8 cellular contexts compared by ENCODE assay signal in the genomic region with DNA sequence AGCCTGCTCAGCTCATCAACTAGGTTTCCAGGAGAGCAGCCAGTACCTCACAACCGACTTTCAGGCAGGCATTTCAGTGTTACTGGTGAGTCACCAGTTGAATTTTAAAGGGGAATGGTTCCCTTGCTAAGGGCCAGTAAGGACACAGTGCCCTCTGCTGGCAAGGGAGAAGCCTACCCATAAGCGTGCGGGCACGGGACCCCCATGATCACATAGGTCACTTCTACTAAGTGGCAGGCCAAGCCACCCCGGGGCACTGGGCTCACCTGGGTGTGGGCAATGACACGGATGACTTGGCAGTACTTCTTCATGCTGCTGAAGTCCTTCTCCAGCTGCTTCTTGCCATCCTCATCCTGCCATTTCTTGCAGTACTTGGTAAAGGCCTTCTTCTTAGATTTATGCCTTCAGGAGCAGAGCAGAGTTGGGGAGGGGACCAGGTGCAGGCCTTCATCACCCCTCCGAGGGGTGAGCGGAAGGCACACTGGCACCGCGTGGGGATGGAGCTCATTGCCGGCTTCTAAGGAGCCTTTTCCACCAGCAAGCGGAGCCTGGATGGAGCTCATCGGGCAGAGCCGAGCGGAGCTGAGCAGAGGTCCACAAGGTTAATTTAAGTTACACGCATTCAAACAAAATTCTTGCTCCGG. TPM values are rescaled to one million over a fixed set of nuclear protein-coding genes. Genes with fewer than 3 reads are reported as not detected.
A peak's percentile ranks its signal among the peaks of the same experiment; 100 is the strongest.
DNase-seq lines count a peak whose midpoint lies in the region; ATAC-seq and TF ChIP-seq lines count a peak whose summit lies in the region.

No MANE protein-coding gene starts in this region.

- H3K4me1 ChIP-seq in GM23248 (ENCODE audit: insufficient read depth) (peaks cover 23% of the 10 kb centered on the region), endocrine pancreas (ENCODE audit: control insufficient read depth, insufficient read depth, low read length) (peaks cover 8% of the 10 kb centered on the region)

- H3K4me1 Mint-ChIP-seq in mesothelial cell of epicardium: peaks cover 35% of the 10 kb centered on the region

- peak overlapping the region; percentile 99 for H3K27ac Mint-ChIP-seq in mesothelial cell of epicardium

- H2AFZ ChIP-seq in GM23248: no peak overlapping the region

- H3K27me3 ChIP-seq in AG04450 (ENCODE audit: control insufficient read depth, insufficient read depth, low read length): no peaks in the 10 kb centered on the region
- H3K27me3 ChIP-seq in GM23248 (replicated peaks; ENCODE audit: insufficient read depth): no peaks in the 10 kb centered on the region
- H3K27me3 ChIP-seq in endocrine pancreas (ENCODE audit: control insufficient read depth, insufficient read depth, low read length): no peaks in the 10 kb centered on the region

- in situ Hi-C loops in GM23248 (cut with MboI): loop anchor here (25.0 kb wide), 1 partner anchor 304 kb away; the partner anchor contains the start of genes APOBEC3C and APOBEC3D

- H3K9me3 ChIP-seq in AG04450 (ENCODE audit: control insufficient read depth, insufficient read depth, low read length) (no peaks in the 10 kb centered on the region), GM23248 (ENCODE audit: low read depth) (no peaks in the 10 kb centered on the region), endocrine pancreas (ENCODE audit: control insufficient read depth, low read length) (no peaks in the 10 kb centered on the region)

- H3K4me3 Mint-ChIP-seq in mesothelial cell of epicardium: peak overlapping the region; percentile 100

- CTCF ChIA-PET in AG04450 (lab: Charles Lee): interaction anchor here (0.6 to 5.6 kb wide), 29 partner anchors 10 to 547 kb away, joined by 3 to 102 read pairs (median 4); partner anchors contain the start of gene CBX7

- DNase-seq in AG04450 (ENCODE audit: low read depth, low spot score) (peak; percentile 81), GM23248 (peak; percentile 95), NOMO-1 (lab: John Stamatoyannopoulos, UW; ENCODE audit: unreplicated experiment in 2 of 2) (peak; percentile 59 to 90), mesothelial cell of epicardium (ENCODE audit: low spot score in 2 of 2, unreplicated experiment in 2 of 2) (no peak)
- peak; percentile 53 to 67 for DNase-seq in activated CD8-positive, alpha-beta memory T cell treated with anti-CD3 and anti-CD28 coated beads for 4 hours (ENCODE audit: low read depth in 2 of 2)
- DNase-seq in stimulated activated CD8-positive, alpha-beta memory T cell treated with anti-CD3 and anti-CD28 coated beads, Interleukin-2, amount 100 ng/mL, for 1 hour (ENCODE audit: low read depth in 2 of 2): peak; percentile 54

- H3K4me2 ChIP-seq in GM23248 (ENCODE audit: unreplicated experiment): peak overlapping the region; percentile 97

- H3K27ac ChIP-seq in AG04450 (ENCODE audit: low read depth, low read length) (peak overlapping the region; percentile 11), GM23248 (peak overlapping the region; percentile 97)

- H4K20me1 ChIP-seq in GM23248 (ENCODE audit: insufficient read depth): peaks cover 41% of the 10 kb centered on the region

- H3K9me2 ChIP-seq in GM23248 (ENCODE audit: insufficient read depth): no peaks in the 10 kb centered on the region

- H3K36me3 ChIP-seq in GM23248 (ENCODE audit: low read depth) (peaks cover 62% of the 10 kb centered on the region), endocrine pancreas (ENCODE audit: control insufficient read depth, insufficient read depth, low read length) (peaks cover 24% of the 10 kb centered on the region)

- no peaks in the 10 kb centered on the region for H3K9me3 Mint-ChIP-seq in mesothelial cell of epicardium

- H3K79me2 ChIP-seq in GM23248 (ENCODE audit: insufficient read depth): peaks cover 63% of the 10 kb centered on the region

- POLR2A ChIA-PET in AG04450 (lab: Yijun Ruan, JAX): interaction anchor here (0.6 to 4.9 kb wide), 11 partner anchors 7 to 665 kb away, joined by 3 to 45 read pairs (median 3); partner anchors contain the start of gene ATF4

- whole genome bisulfite sequencing in GM23248 (ENCODE audit: low coverage in 1 of 2, low lambda C conversion rate in 2 of 2, missing lambda C conversion rate in 2 of 2), 2 experiments: 44 to 45% methylated on average over 17 of the region's 17 CpGs

- peaks cover 89% of the 10 kb centered on the region for H3F3A ChIP-seq in GM23248 (ENCODE audit: insufficient read depth)

- H3K4me3 ChIP-seq in AG04450 (ENCODE audit: low read depth, low read length): peak overlapping the region; percentile 87
- H3K4me3 ChIP-seq in GM23248: peak overlapping the region; percentile 99
- H3K4me3 ChIP-seq in endocrine pancreas (ENCODE audit: control insufficient read depth, insufficient read depth, low read length): peak overlapping the region; percentile 88

- H3K9ac ChIP-seq in GM23248 (peak overlapping the region; percentile 99), endocrine pancreas (ENCODE audit: control insufficient read depth, insufficient read depth, low read length) (peak overlapping the region; percentile 98)

- peaks cover 42% of the 10 kb centered on the region for H3K36me3 Mint-ChIP-seq in mesothelial cell of epicardium

- TF ChIP-seq CTCF in AG04450 (IDR thresholded peaks at IDR 0.05; ENCODE audit: low read depth, low read length) (peak; percentile 91), mesothelial cell of epicardium (IDR thresholded peaks at IDR 0.05; ENCODE audit: unreplicated experiment) (peak; percentile 68)

- H3K27me3 Mint-ChIP-seq in mesothelial cell of epicardium (ENCODE audit: low read depth): no peaks in the 10 kb centered on the region

- ATAC-seq in GM19395 (IDR thresholded peaks at IDR 0.05; ENCODE audit: unreplicated experiment): no peak

RNA-seq across cellular contexts. Expression of gene RPL3, which starts 2.9 kb away (rescaled TPM):
- polyA plus RNA-seq in AG04450 (2011; rRNA removed) (3,445 and 3,813 TPM in 2 replicates), GM23248 (2016; fragmentation: Nextera tagmentation; extraction: Ambion mirVana) (920 and 929 TPM in 2 replicates)
- 2,106 and 2,539 TPM in 2 replicates for polyA minus RNA-seq in AG04450 (2011; rRNA and poly(A)+ RNA removed)
- 1,555 and 2,353 TPM in 2 replicates for total RNA-seq in GM23248 (2014; rRNA removed; shearing (Covaris generic))
- 2,423 to 2,513 TPM (median 2,494 TPM) in 3 replicates for total RNA-seq in mesothelial cell of epicardium

RNA-seq across cellular contexts. Expression of gene SYNGR1, which starts 33.2 kb away (rescaled TPM):
- polyA plus RNA-seq in AG04450 (2011; rRNA removed): 20.8 and 31.7 TPM in 2 replicates
- polyA minus RNA-seq in AG04450 (2011; rRNA and poly(A)+ RNA removed): 7.8 and 10.0 TPM in 2 replicates
- total RNA-seq in GM23248 (2014; rRNA removed; shearing (Covaris generic)): 5.2 and 6.1 TPM in 2 replicates
- polyA plus RNA-seq in GM23248 (2016; fragmentation: Nextera tagmentation; extraction: Ambion mirVana): 20.3 and 23.2 TPM in 2 replicates
- total RNA-seq in mesothelial cell of epicardium: 37.4 to 38.9 TPM (median 38.9 TPM) in 3 replicates

Comparison
In these comparisons a context has a peak if more than half of its experiments do, and no peak if none do; other contexts are left out.
1. DNase-seq: peak in AG04450 (single experiment), GM23248 (single experiment), NOMO-1 (2 of 2), activated CD8-positive, alpha-beta memory T cell treated with anti-CD3 and anti-CD28 coated beads for 4 hours (2 of 2) and stimulated activated CD8-positive, alpha-beta memory T cell treated with anti-CD3 and anti-CD28 coated beads, Interleukin-2, amount 100 ng/mL, for 1 hour (2 of 2); none in mesothelial cell of epicardium (0 of 2).
2. Peak in every context shown above with its lines, with median percentiles within 50 percentile points of each other: H3K4me3 ChIP-seq.